9 cellular contexts compared by ENCODE assay signal in the genomic region with DNA sequence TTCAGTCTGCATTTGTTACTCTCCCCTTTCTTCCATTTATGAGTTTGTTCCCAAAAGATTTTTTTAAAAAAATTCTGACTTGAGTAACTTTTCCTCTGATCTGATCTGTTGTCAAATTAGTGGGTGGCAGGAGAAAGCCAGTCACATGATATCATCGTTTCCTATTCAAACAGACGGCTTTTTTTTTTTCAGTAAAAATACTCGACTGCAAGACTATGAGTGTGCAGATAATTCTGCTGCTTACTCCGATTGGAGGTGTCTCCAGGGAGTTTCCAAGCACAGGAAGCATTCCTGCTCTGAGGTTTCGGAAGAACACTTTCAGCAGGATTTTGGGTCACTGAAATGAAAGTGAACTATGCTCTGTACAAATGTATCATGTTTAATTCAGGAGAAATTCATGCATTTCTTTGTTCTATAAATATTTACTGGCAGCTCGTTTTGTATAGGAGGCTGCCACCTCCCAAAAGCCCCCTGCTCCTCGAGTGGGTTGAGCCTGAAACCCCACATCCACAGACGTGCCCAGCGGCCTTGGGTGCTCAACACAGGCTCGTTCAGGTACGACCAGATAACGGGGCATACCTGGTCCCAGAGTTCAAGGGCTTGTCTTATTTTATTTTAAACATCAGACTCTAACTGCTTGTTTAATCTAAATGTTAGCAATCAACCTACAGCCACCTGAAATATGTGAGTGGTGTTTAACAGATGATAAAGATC.
DNase-seq lines count a peak whose midpoint lies in the region; ATAC-seq and TF ChIP-seq lines count a peak whose summit lies in the region.
"Had no signal": no experiment of that assay in that cellular context is flagged by ENCODE, and none has a peak within 500 bp of the region (broad histone marks: within the 10 kb centered on the region; RNA-seq: fewer than 3 reads in every experiment).

No MANE protein-coding gene starts in this region.

- no peaks in the 10 kb centered on the region for H3K27me3 ChIP-seq in body of pancreas
- no peaks in the 10 kb centered on the region for H3K27me3 ChIP-seq in liver (ENCODE audit: control insufficient read depth in 4 of 4, insufficient read depth in 4 of 4, low read length in 3 of 4)
- H3K27me3 ChIP-seq in transverse colon: no peaks in the 10 kb centered on the region

- ATAC-seq in body of pancreas: peak; percentile 49
- ATAC-seq in HG03469 (IDR thresholded peaks at IDR 0.05; ENCODE audit: unreplicated experiment): no peak

- H3K9ac ChIP-seq in liver (ENCODE audit: low read depth in 1 of 2, low read length in 2 of 2): peak overlapping the region in 1 of 2 donors; percentile 55

- intact Hi-C loops in body of pancreas (cut with DNase I): no loop called here
- intact Hi-C loops in transverse colon (cut with DNase I; ENCODE audit: low total_unique reads): loop anchor here (5.0 kb wide), 1 partner anchor 220 kb away; no protein-coding TSS in a partner anchor

- no peak for TF ChIP-seq EP300 in transverse colon (IDR thresholded peaks at IDR 0.05; ENCODE audit: low read depth)

- in situ Hi-C loops in transverse colon (cut with MboI; ENCODE audit: low pct_ligation_motif_present in 1 of 4, low pct_unique_long_range_greater_than_20kb in 1 of 4, low sequenced_read_pairs in 3 of 4): no loop called here

- TF ChIP-seq POLR2A in body of pancreas (IDR thresholded peaks at IDR 0.05) (no peak), transverse colon (IDR thresholded peaks at IDR 0.05) (no peak)

- 13 to 18% methylated on average over 12 of the region's 12 CpGs for WGBS in body of pancreas, 2 donors
- 27% methylated on average over 12 of the region's 12 CpGs for WGBS in liver
- WGBS in transverse colon (ENCODE audit: low coverage in 1 of 2), 2 donors: 9 to 32% methylated on average over 7 to 12 of the region's 12 CpGs

- peak in 1 of 2 donors; percentile 7 for TF ChIP-seq RAD21 in liver (IDR thresholded peaks at IDR 0.05)

- DNase-seq in AG10803 (ENCODE audit: low read depth): peak; percentile 39
- DNase-seq in NCI-H1092 (lab: John Stamatoyannopoulos, UW): peak; percentile 27
- peak in 1 of 4 donors; percentile 16 for DNase-seq in body of pancreas
- DNase-seq in UCSD-AML1 (lab: John Stamatoyannopoulos, UW; ENCODE audit: unreplicated experiment): no peak
- DNase-seq in HCEC 1CT: no peak
- no peak for DNase-seq in transverse colon

- no peak overlapping the region; the same call in 1 of the 2 replicates for H3K4me3 ChIP-seq in AG10803 (ENCODE audit: low read length)
- H3K4me3 ChIP-seq in body of pancreas: no peak overlapping the region
- H3K4me3 ChIP-seq in liver (ENCODE audit: low read depth in 1 of 3, low read length in 3 of 3): peak overlapping the region in 2 of 3 donors; percentile 33 to 43
- H3K4me3 ChIP-seq in transverse colon: peak overlapping the region in 1 of 4 donors; percentile 5
- H3K4me3 ChIP-seq: lung had no signal

- H3K9me3 ChIP-seq in body of pancreas: no peaks in the 10 kb centered on the region
- H3K9me3 ChIP-seq in liver (ENCODE audit: control insufficient read depth in 4 of 4, low read length in 3 of 4): no peaks in the 10 kb centered on the region
- no peaks in the 10 kb centered on the region for H3K9me3 ChIP-seq in transverse colon

- H3K4me1 ChIP-seq in body of pancreas: peaks cover 33% of the 10 kb centered on the region
- peaks cover 2 to 34% (median 22%) of the 10 kb centered on the region in 4 donors for H3K4me1 ChIP-seq in liver (ENCODE audit: control insufficient read depth in 4 of 4, insufficient read depth in 4 of 4, low read length in 3 of 4)
- peaks cover 6 to 24% (median 16%) of the 10 kb centered on the region in 4 donors for H3K4me1 ChIP-seq in transverse colon

- no peak for TF ChIP-seq CTCF in AG10803 (conservative IDR thresholded peaks at IDR 0.05; ENCODE audit: low read length)
- TF ChIP-seq CTCF in body of pancreas (IDR thresholded peaks at IDR 0.05): no peak
- no peak for TF ChIP-seq CTCF in liver (IDR thresholded peaks at IDR 0.05; ENCODE audit: low read depth, low read length, missing input control)
- TF ChIP-seq CTCF in transverse colon (IDR thresholded peaks at IDR 0.05): no peak

- H3K27ac ChIP-seq in body of pancreas (peak overlapping the region in 3 of 4 donors; percentile 4 to 67 (median 34)), liver (ENCODE audit: low read depth in 1 of 2, low read length in 2 of 2) (no peak overlapping the region), transverse colon (no peak overlapping the region)

- H3K36me3 ChIP-seq in body of pancreas (replicated peaks in 1 of 2; ENCODE audit: insufficient read depth in 1 of 2, low read depth in 2 of 2) (no peaks in the 10 kb centered on the region), liver (ENCODE audit: control insufficient read depth in 4 of 4, insufficient read depth in 3 of 4, low read depth in 1 of 4, low read length in 3 of 4) (no peaks in the 10 kb centered on the region), transverse colon (no peaks in the 10 kb centered on the region)

TF ChIP-seq in liver, 16 proteins besides CTCF, POLR2A, EP300 and RAD21:
- no peak for TF ChIP-seq ZBTB33 (IDR thresholded peaks at IDR 0.05)

Comparison
In these comparisons a context has a peak if more than half of its experiments do, and no peak if none do; other contexts are left out.
1. DNase-seq: peak in AG10803 (single experiment) and NCI-H1092 (single experiment); none in UCSD-AML1 (single experiment), HCEC 1CT (single experiment) and transverse colon (single experiment).
2. H3K4me3 ChIP-seq: peak in liver (2 of 3); none in AG10803 (single experiment) and body of pancreas (0 of 2).
3. H3K27ac ChIP-seq: peak in body of pancreas (3 of 4); none in liver (0 of 2) and transverse colon (0 of 4).